In genomic region chr7:149861728-149862045, GRCh38 we compare ENCODE assay signal across 18 cellular contexts. TPM values are rescaled to one million over a fixed set of nuclear protein-coding genes. Genes with fewer than 3 reads are reported as not detected.
DNase-seq lines count a peak whose midpoint lies in the region; ATAC-seq and TF ChIP-seq lines count a peak whose summit lies in the region.
"Had no signal": no experiment of that assay in that cellular context is flagged by ENCODE, and none has a peak within 500 bp of the region (broad histone marks: within the 10 kb centered on the region; RNA-seq: fewer than 3 reads in every experiment).

No MANE protein-coding gene starts in this region.

- no peaks in the 10 kb centered on the region for H3K9me3 ChIP-seq in HCT116 (ENCODE audit: control insufficient read depth in 1 of 2, insufficient read depth in 1 of 2, low read depth in 1 of 2, low read length in 2 of 2)
- no peaks in the 10 kb centered on the region for H3K9me3 ChIP-seq in naive thymus-derived CD4-positive, alpha-beta T cell (ENCODE audit: control insufficient read depth in 2 of 3, low read length in 3 of 3)
- H3K9me3 ChIP-seq in WERI-Rb-1 (ENCODE audit: severe bottlenecking) = no peaks in the 10 kb centered on the region
- H3K9me3 ChIP-seq: BE2C had no signal

- no peak for DNase-seq in HCT116 (ENCODE audit: low read depth, low spot score)
- no peak for DNase-seq in chondrocyte (ENCODE audit: low spot score)
- DNase-seq in naive thymus-derived CD4-positive, alpha-beta T cell = no peak
- no peak for DNase-seq in WERI-Rb-1
- DNase-seq in RPMI8226 = no peak
- no peak for DNase-seq in NCI-H1105 (lab: John Stamatoyannopoulos, UW)
- DNase-seq: ACHN, BE2C, C1 segment of cervical spinal cord, COR-L47, DMS 273 treated with DMSO at 0.1 percent for 48 hours, EL had no signal

- no peak for TF ChIP-seq POLR2A in HCT116 (IDR thresholded peaks at IDR 0.05; ENCODE audit: borderline replicate concordance, extremely low read depth, insufficient read depth, insufficient read length)

- H3K9me2 ChIP-seq in HCT116 (ENCODE audit: insufficient read depth) = no peaks in the 10 kb centered on the region

- TF ChIP-seq RAD21 in HCT116 (IDR thresholded peaks at IDR 0.05; ENCODE audit: low read depth) = no peak

- BruUV-seq in HCT116 (replicated peaks; lab: Mats Ljungman, UMichigan) = no TSS peak

- H3K4me3 Mint-ChIP-seq in chondrocyte (ENCODE audit: unreplicated experiment) = no peak overlapping the region
- H3K4me3 Mint-ChIP-seq in naive thymus-derived CD4-positive, alpha-beta T cell = peak overlapping the region in 1 of 10 donors; percentile 6
- H3K4me3 Mint-ChIP-seq in activated T-helper 17 cell treated with anti-CD3 and anti-CD28 coated beads, Interleukin-2, amount 50 U/mL, for 72 hours = no peak overlapping the region
- H3K4me3 Mint-ChIP-seq: CD4-positive, CD25-positive, alpha-beta regulatory T cell; CD8-positive, alpha-beta memory T cell; H9 had no signal

- ATAC-seq in HCT116 = peak; percentile 29; the same call in 1 of the 2 replicates
- no peak for ATAC-seq in naive thymus-derived CD4-positive, alpha-beta T cell
- no peak for ATAC-seq in activated T-helper 17 cell treated with anti-CD3 and anti-CD28 coated beads, Interleukin-2, amount 50 U/mL, for 72 hours (replicated peaks)
- ATAC-seq: GM12878 had no signal

- H3K36me3 ChIP-seq in HCT116 (ENCODE audit: control insufficient read depth in 1 of 2, insufficient read depth in 2 of 2, low read length in 2 of 2) = no peaks in the 10 kb centered on the region
- peaks cover 0 to 38% (median 14%) of the 10 kb centered on the region in 3 experiments for H3K36me3 ChIP-seq in naive thymus-derived CD4-positive, alpha-beta T cell (ENCODE audit: control insufficient read depth in 2 of 3, insufficient read depth in 3 of 3, low read length in 3 of 3)
- no peaks in the 10 kb centered on the region for H3K36me3 ChIP-seq in WERI-Rb-1
- H3K36me3 ChIP-seq: BE2C had no signal

- peaks cover 6% of the 10 kb centered on the region for H3K36me3 Mint-ChIP-seq in chondrocyte (ENCODE audit: low read depth)
- peaks cover 7 to 49% (median 30%) of the 10 kb centered on the region in 5 donors for H3K36me3 Mint-ChIP-seq in naive thymus-derived CD4-positive, alpha-beta T cell
- H3K36me3 Mint-ChIP-seq in activated T-helper 17 cell treated with anti-CD3 and anti-CD28 coated beads, Interleukin-2, amount 50 U/mL, for 72 hours (ENCODE audit: low read depth) = peaks cover 21% of the 10 kb centered on the region

- intact Hi-C loops in HCT116 (cut with micrococcal nuclease) = no loop called here
- intact Hi-C loops in naive thymus-derived CD4-positive, alpha-beta T cell (cut with micrococcal nuclease) = loop anchor here in 1 of 2 donors (10.0 kb wide), 1 partner anchor 147 kb away; a partner anchor contains a TSS

- RAD21 ChIA-PET in HCT116 (lab: Charles Lee; ENCODE audit: low non-redundant PET in 1 of 2, low total read pairs in 2 of 2, uncharacterized antibody in 2 of 2, unreplicated experiment in 2 of 2) = no interaction called here

- TF ChIP-seq CTCF in 22Rv1 (IDR thresholded peaks at IDR 0.05) (peak; percentile 31; the same call in 1 of the 2 replicates), HCT116 (IDR thresholded peaks at IDR 0.05 in 2 of 3, conservative IDR thresholded peaks at IDR 0.05 in 1 of 3; ENCODE audit: borderline replicate concordance in 1 of 3, insufficient read depth in 1 of 3, low read depth in 2 of 3, low read length in 2 of 3) (no peak; a peak in 1 of 6 replicates), chondrocyte (IDR thresholded peaks at IDR 0.05) (peak; percentile 2), WERI-Rb-1 (IDR thresholded peaks at IDR 0.05; ENCODE audit: low read depth, low read length) (no peak)

- no peaks in the 10 kb centered on the region for H3K27me3 ChIP-seq in HCT116 (ENCODE audit: insufficient read depth, low read length)
- H3K27me3 ChIP-seq in naive thymus-derived CD4-positive, alpha-beta T cell (ENCODE audit: control insufficient read depth in 2 of 2, insufficient read depth in 2 of 2, low read length in 2 of 2) = no peaks in the 10 kb centered on the region
- no peaks in the 10 kb centered on the region for H3K27me3 ChIP-seq in WERI-Rb-1 (ENCODE audit: insufficient read depth, low read depth, severe bottlenecking)
- H3K27me3 ChIP-seq: BE2C had no signal

- H2AFZ ChIP-seq in HCT116 (ENCODE audit: low read depth, low read length, poor library complexity, severe bottlenecking) = no peak overlapping the region

- no peak overlapping the region for H3K4me3 ChIP-seq in HCT116 (replicated peaks in 1 of 2; ENCODE audit: low read depth in 1 of 2, low read length in 2 of 2)
- H3K4me3 ChIP-seq in naive thymus-derived CD4-positive, alpha-beta T cell (ENCODE audit: low read length) = no peak overlapping the region
- H3K4me3 ChIP-seq in WERI-Rb-1 (ENCODE audit: low read depth, low read length) = no peak overlapping the region
- H3K4me3 ChIP-seq: GM12878 had no signal

- no peak overlapping the region for H3K9ac ChIP-seq in HCT116 (ENCODE audit: low read length)

- no peaks in the 10 kb centered on the region for H3K27me3 Mint-ChIP-seq in chondrocyte (ENCODE audit: low read depth)
- H3K27me3 Mint-ChIP-seq in naive thymus-derived CD4-positive, alpha-beta T cell = no peaks in the 10 kb centered on the region
- no peaks in the 10 kb centered on the region for H3K27me3 Mint-ChIP-seq in activated T-helper 17 cell treated with anti-CD3 and anti-CD28 coated beads, Interleukin-2, amount 50 U/mL, for 72 hours
- H3K27me3 Mint-ChIP-seq: CD4-positive, CD25-positive, alpha-beta regulatory T cell had no signal

- POLR2A ChIA-PET in HCT116 (lab: Charles Lee) = no interaction called here
- POLR2A ChIA-PET in naive thymus-derived CD4-positive, alpha-beta T cell (lab: Charles Lee) = interaction anchor here (1.5 to 3.8 kb wide), 5 partner anchors 9 to 23 kb away, joined by 4 to 24 read pairs (median 10); partner anchors contain the start of gene ZNF862

- H3K27ac Mint-ChIP-seq in chondrocyte (ENCODE audit: unreplicated experiment) = no peak overlapping the region
- peak overlapping the region in 6 of 9 donors; percentile 10 to 83 (median 50) for H3K27ac Mint-ChIP-seq in naive thymus-derived CD4-positive, alpha-beta T cell
- H3K27ac Mint-ChIP-seq in activated T-helper 17 cell treated with anti-CD3 and anti-CD28 coated beads, Interleukin-2, amount 50 U/mL, for 72 hours = no peak overlapping the region
- H3K27ac Mint-ChIP-seq: H9 had no signal

- no peak overlapping the region for H3K27ac ChIP-seq in 22Rv1
- H3K27ac ChIP-seq in HCT116 (ENCODE audit: low read depth, low read length) = no peak overlapping the region
- H3K27ac ChIP-seq in naive thymus-derived CD4-positive, alpha-beta T cell (ENCODE audit: low read depth, low read length) = no peak overlapping the region
- no peak overlapping the region for H3K27ac ChIP-seq in WERI-Rb-1

- no peaks in the 10 kb centered on the region for H3K9me3 Mint-ChIP-seq in chondrocyte (ENCODE audit: low read depth)
- no peaks in the 10 kb centered on the region for H3K9me3 Mint-ChIP-seq in naive thymus-derived CD4-positive, alpha-beta T cell
- H3K9me3 Mint-ChIP-seq in activated T-helper 17 cell treated with anti-CD3 and anti-CD28 coated beads, Interleukin-2, amount 50 U/mL, for 72 hours = no peaks in the 10 kb centered on the region
- H3K9me3 Mint-ChIP-seq: CD4-positive, CD25-positive, alpha-beta regulatory T cell; CD8-positive, alpha-beta memory T cell; H9 had no signal

- H4K20me1 ChIP-seq in HCT116 (ENCODE audit: insufficient read depth) = no peaks in the 10 kb centered on the region

- peaks cover 0 to 7% of the 10 kb centered on the region in 2 experiments; a peak in 1 of 4 replicates for H3K4me1 ChIP-seq in HCT116 (ENCODE audit: control insufficient read depth in 1 of 2, insufficient read depth in 2 of 2, low read length in 2 of 2)
- peaks cover 30 to 69% of the 10 kb centered on the region in 2 donors for H3K4me1 ChIP-seq in naive thymus-derived CD4-positive, alpha-beta T cell (ENCODE audit: control insufficient read depth in 2 of 2, insufficient read depth in 2 of 2, low read length in 2 of 2)
- H3K4me1 ChIP-seq: BE2C had no signal

- no peak overlapping the region for H3K4me2 ChIP-seq in HCT116 (ENCODE audit: low read length)

- CTCF ChIA-PET in HCT116 (lab: Charles Lee) = no interaction called here
- CTCF ChIA-PET in naive thymus-derived CD4-positive, alpha-beta T cell (lab: Charles Lee) = interaction anchor here (0.7 to 0.9 kb wide), 2 partner anchors 13 to 72 kb away, joined by 3 read pairs; no protein-coding TSS in a partner anchor

- no peaks in the 10 kb centered on the region for H3K79me2 ChIP-seq in HCT116 (ENCODE audit: insufficient read depth, low read length)

- no peaks in the 10 kb centered on the region for H3K4me1 Mint-ChIP-seq in chondrocyte (ENCODE audit: low read depth)
- peaks cover 35 to 93% (median 83%) of the 10 kb centered on the region in 7 donors for H3K4me1 Mint-ChIP-seq in naive thymus-derived CD4-positive, alpha-beta T cell
- peaks cover 17% of the 10 kb centered on the region for H3K4me1 Mint-ChIP-seq in activated T-helper 17 cell treated with anti-CD3 and anti-CD28 coated beads, Interleukin-2, amount 50 U/mL, for 72 hours

TF ChIP-seq in HCT116, 20 proteins besides CTCF, POLR2A, EP300 and RAD21 (continues in another document):
- TF ChIP-seq ZNF274 (IDR thresholded peaks at IDR 0.05; ENCODE audit: low read depth, low read length) = no peak
- no peak for TF ChIP-seq CBX3 (IDR thresholded peaks at IDR 0.05; ENCODE audit: low read depth)
- TF ChIP-seq YY1 (IDR thresholded peaks at IDR 0.05; ENCODE audit: extremely low read depth, insufficient replicate concordance, low read depth, low read length) = no peak

RNA-seq across cellular contexts. Expression of gene ATP6V0E2, which starts 12.1 kb away (rescaled TPM):
- total RNA-seq in HCT116 (2021; ENCODE audit: unreplicated experiment) (25.5 TPM), chondrocyte (23.1 to 28.5 TPM (median 24.8 TPM) in 3 replicates)
- polyA plus RNA-seq in HCT116 (2012) = 19.7 and 22.9 TPM in 2 replicates
- total RNA-seq in naive thymus-derived CD4-positive, alpha-beta T cell = 10 to 100 TPM; 32.7 to 84.0 (median 55.4) TPM
- polyA plus RNA-seq in naive thymus-derived CD4-positive, alpha-beta T cell = 100 to 1,000 TPM; 199 to 240 TPM
- total RNA-seq in activated T-helper 17 cell treated with anti-CD3 and anti-CD28 coated beads, Interleukin-2, amount 50 U/mL, for 72 hours = 10 to 100 TPM; 30.3 to 72.9 TPM

RNA-seq across cellular contexts. Expression of gene ZNF862, which starts 23.5 kb away (rescaled TPM):
- total RNA-seq in HCT116 (2021; ENCODE audit: unreplicated experiment) (8.5 TPM), chondrocyte (15.9 to 17.6 TPM (median 16.3 TPM) in 3 replicates)
- 6.1 and 7.8 TPM in 2 replicates for polyA plus RNA-seq in HCT116 (2012)
- total RNA-seq in naive thymus-derived CD4-positive, alpha-beta T cell = 100 to 1,000 TPM in 2 of 5 experiments, 10 to 100 TPM in 3; 36.9 to 112 (median 41.8) TPM
- 10 to 100 TPM in 1 of 2 donors, 1 to 10 TPM in 1; 9.1 to 11.7 TPM for polyA plus RNA-seq in naive thymus-derived CD4-positive, alpha-beta T cell
- 10 to 100 TPM; 18.4 to 40.8 TPM for total RNA-seq in activated T-helper 17 cell treated with anti-CD3 and anti-CD28 coated beads, Interleukin-2, amount 50 U/mL, for 72 hours

Comparison
In these comparisons a context has a peak if more than half of its experiments do, and no peak if none do; other contexts are left out.
1. CTCF ChIP-seq: peak in 22Rv1 (single experiment) and chondrocyte (single experiment); none in HCT116 (0 of 3) and WERI-Rb-1 (single experiment).
2. H3K27ac Mint-ChIP-seq: peak in naive thymus-derived CD4-positive, alpha-beta T cell (6 of 9); none in chondrocyte (single experiment) and activated T-helper 17 cell treated with anti-CD3 and anti-CD28 coated beads, Interleukin-2, amount 50 U/mL, for 72 hours (single experiment).